In genomic region chr6:145815875-145816274, GRCh38 we compare ENCODE assay signal across 8 cellular contexts. TPM values are rescaled to one million over a fixed set of nuclear protein-coding genes. Genes with fewer than 3 reads are reported as not detected.
A peak's percentile ranks its signal among the peaks of the same experiment; 100 is the strongest.
DNase-seq lines count a peak whose midpoint lies in the region; ATAC-seq and TF ChIP-seq lines count a peak whose summit lies in the region.

No MANE protein-coding gene starts in this region.

- no peaks in the 10 kb centered on the region for H3K36me3 ChIP-seq in left ventricle myocardium inferior
- H3K36me3 ChIP-seq in stomach smooth muscle (ENCODE audit: control insufficient read depth in 2 of 2, insufficient read depth in 2 of 2, low read length in 2 of 2), result peaks cover 0 to 2% of the 10 kb centered on the region in 2 donors

- peak overlapping the region; percentile 91 for H3K4me3 Mint-ChIP-seq in activated CD4-positive, alpha-beta memory T cell treated with anti-CD3 and anti-CD28 coated beads, Interleukin-2, amount 10 ng/mL, durations not matched to agents 7 days and 5 days

- H3K4me1 ChIP-seq in left ventricle myocardium inferior, result peaks cover 72% of the 10 kb centered on the region
- peaks cover 4% of the 10 kb centered on the region for H3K4me1 ChIP-seq in stomach smooth muscle (ENCODE audit: control insufficient read depth, insufficient read depth, low read length)

- H3K4me1 Mint-ChIP-seq in activated CD4-positive, alpha-beta memory T cell treated with anti-CD3 and anti-CD28 coated beads, Interleukin-2, amount 10 ng/mL, durations not matched to agents 7 days and 5 days, result peaks cover 40% of the 10 kb centered on the region

- peaks cover 2% of the 10 kb centered on the region for H3K36me3 Mint-ChIP-seq in activated CD4-positive, alpha-beta memory T cell treated with anti-CD3 and anti-CD28 coated beads, Interleukin-2, amount 10 ng/mL, durations not matched to agents 7 days and 5 days (ENCODE audit: low read depth)

- POLR2A ChIA-PET in activated CD4-positive, alpha-beta memory T cell treated with anti-CD3 and anti-CD28 coated beads, Interleukin-2, amount 10 ng/mL, durations not matched to agents 7 days and 5 days (lab: Charles Lee), result interaction anchor here (1.0 to 3.6 kb wide), 7 partner anchors 11 to 148 kb away, joined by 3 to 84 read pairs (median 16); partner anchors contain the start of genes EPM2A and SHPRH

- no peak for ATAC-seq in Right ventricle myocardium superior (ENCODE audit: poor library complexity)

- no peaks in the 10 kb centered on the region for H3K27me3 ChIP-seq in left ventricle myocardium inferior (ENCODE audit: low read depth)
- no peaks in the 10 kb centered on the region for H3K27me3 ChIP-seq in stomach smooth muscle (ENCODE audit: control insufficient read depth in 1 of 2, insufficient read depth in 2 of 2, low read length in 2 of 2)

- H3K4me3 ChIP-seq in left ventricle myocardium inferior (peak overlapping the region; percentile 79), stomach smooth muscle (ENCODE audit: low read length in 2 of 2) (peak overlapping the region; percentile 90)

- H3K9me3 Mint-ChIP-seq in activated CD4-positive, alpha-beta memory T cell treated with anti-CD3 and anti-CD28 coated beads, Interleukin-2, amount 10 ng/mL, durations not matched to agents 7 days and 5 days, result no peaks in the 10 kb centered on the region

- no peak for TF ChIP-seq CTCF in left ventricle myocardium inferior (IDR thresholded peaks at IDR 0.05; ENCODE audit: borderline replicate concordance)

- DNase-seq in left ventricle myocardium inferior (no peak), Right ventricle myocardium superior (no peak), iPS-NIHi7 (ENCODE audit: extremely low spot score) (peak; percentile 18), NOMO-1 (lab: John Stamatoyannopoulos, UW; ENCODE audit: unreplicated experiment in 2 of 2) (no peak), OCI-M1 (lab: John Stamatoyannopoulos, UW) (no peak), NCI-H1105 (lab: John Stamatoyannopoulos, UW) (no peak)
- DNase-seq in activated CD4-positive, alpha-beta memory T cell treated with anti-CD3 and anti-CD28 coated beads, Interleukin-2, amount 10 ng/mL, durations not matched to agents 7 days and 5 days, result no peak

- intact Hi-C loops in left ventricle myocardium inferior (cut with micrococcal nuclease), result no loop called here
- intact Hi-C loops in Right ventricle myocardium superior (cut with DNase I), result no loop called here

- CTCF ChIA-PET in activated CD4-positive, alpha-beta memory T cell treated with anti-CD3 and anti-CD28 coated beads, Interleukin-2, amount 10 ng/mL, durations not matched to agents 7 days and 5 days (lab: Charles Lee), result interaction anchor here (1.7 to 1.9 kb wide), 2 partner anchors 49 to 79 kb away, joined by 7 read pairs; no protein-coding TSS in a partner anchor

- H3K27me3 Mint-ChIP-seq in activated CD4-positive, alpha-beta memory T cell treated with anti-CD3 and anti-CD28 coated beads, Interleukin-2, amount 10 ng/mL, durations not matched to agents 7 days and 5 days, result no peaks in the 10 kb centered on the region

- H3K9me3 ChIP-seq in left ventricle myocardium inferior (replicated peaks), result no peaks in the 10 kb centered on the region
- H3K9me3 ChIP-seq in stomach smooth muscle (ENCODE audit: control insufficient read depth in 2 of 2, low read length in 2 of 2), result no peaks in the 10 kb centered on the region

- no peak overlapping the region for H3K27ac Mint-ChIP-seq in activated CD4-positive, alpha-beta memory T cell treated with anti-CD3 and anti-CD28 coated beads, Interleukin-2, amount 10 ng/mL, durations not matched to agents 7 days and 5 days

- H3K9ac ChIP-seq in stomach smooth muscle (ENCODE audit: low read length in 2 of 2), result peak overlapping the region; percentile 94 to 98

- H3K27ac ChIP-seq in left ventricle myocardium inferior (replicated peaks) (peak overlapping the region; percentile 97), stomach smooth muscle (ENCODE audit: low read length) (peak overlapping the region; percentile 97)

RNA-seq across cellular contexts. Expression of gene FBXO30, which starts 1.3 kb away (rescaled TPM):
- total RNA-seq in left ventricle myocardium inferior, result 16.7 TPM
- 12.8 TPM for total RNA-seq in Right ventricle myocardium superior
- 1 to 10 TPM; 5.0 to 5.5 TPM for total RNA-seq in activated CD4-positive, alpha-beta memory T cell treated with anti-CD3 and anti-CD28 coated beads, Interleukin-2, amount 10 ng/mL, durations not matched to agents 7 days and 5 days
